14 cellular contexts compared by ENCODE assay signal in the genomic region with DNA sequence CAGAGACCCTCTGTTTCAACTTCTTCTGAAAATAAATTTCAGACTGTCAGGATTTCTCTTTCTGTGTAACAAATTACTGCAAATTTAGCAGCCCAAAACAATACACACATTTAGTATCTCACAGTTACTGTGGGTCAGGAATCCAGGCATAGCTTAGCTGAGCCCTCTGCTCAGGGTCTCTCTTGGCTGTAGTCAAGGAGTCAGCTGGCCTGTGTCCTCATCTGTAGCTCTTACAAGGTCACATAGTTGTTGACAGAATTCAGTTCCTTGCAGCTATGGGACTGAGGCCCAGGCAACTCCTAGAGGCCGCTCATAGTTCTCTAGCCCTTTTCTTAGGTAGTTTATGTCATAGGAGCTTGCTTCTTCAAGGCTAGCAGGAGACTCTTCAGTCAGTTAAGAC. TPM values are rescaled to one million over a fixed set of nuclear protein-coding genes. Genes with fewer than 3 reads are reported as not detected.
DNase-seq lines count a peak whose midpoint lies in the region; ATAC-seq and TF ChIP-seq lines count a peak whose summit lies in the region.
"Had no signal": no experiment of that assay in that cellular context is flagged by ENCODE, and none has a peak within 500 bp of the region (broad histone marks: within the 10 kb centered on the region; RNA-seq: fewer than 3 reads in every experiment).

No MANE protein-coding gene starts in this region.

- intact Hi-C loops in Right ventricle myocardium superior (cut with DNase I) (no loop called here), left cardiac atrium (cut with DNase I) (no loop called here), posterior cingulate gyrus (cut with DNase I) (no loop called here)

- H3K4me3 ChIP-seq in right atrium auricular region, result no peak overlapping the region
- H3K4me3 ChIP-seq: BLaER1 treated with 17β-estradiol and CSF1 and Interleukin-3, amounts not matched to agents 10 nM and 100 nM; ovary; transverse colon had no signal

- H3K36me3 ChIP-seq in right atrium auricular region, result no peaks in the 10 kb centered on the region
- H3K36me3 ChIP-seq: ovary, transverse colon had no signal

- H3K27me3 Mint-ChIP-seq in nephron (ENCODE audit: low read depth), result no peaks in the 10 kb centered on the region
- H3K27me3 Mint-ChIP-seq: activated naive CD4-positive, alpha-beta T cell treated with anti-CD3 and anti-CD28 coated beads, Interleukin-2, amount 10 ng/mL, durations not matched to agents 7 days and 5 days had no signal

- no peaks in the 10 kb centered on the region for H3K27me3 ChIP-seq in right atrium auricular region
- H3K27me3 ChIP-seq: BLaER1 treated with 17β-estradiol and CSF1 and Interleukin-3, amounts not matched to agents 10 nM and 100 nM; ovary; transverse colon had no signal

- H3K27ac ChIP-seq in right atrium auricular region, result no peak overlapping the region
- H3K27ac ChIP-seq: BLaER1 treated with 17β-estradiol and CSF1 and Interleukin-3, amounts not matched to agents 10 nM and 100 nM; transverse colon had no signal

- TF ChIP-seq CTCF in right atrium auricular region (IDR thresholded peaks at IDR 0.05) (no peak), nephron (IDR thresholded peaks at IDR 0.05; ENCODE audit: unreplicated experiment in 3 of 3) (no peak)

- H3K4me1 ChIP-seq in right atrium auricular region, result peaks cover 0 to 28% of the 10 kb centered on the region in 2 donors

- ATAC-seq in Right ventricle myocardium superior (ENCODE audit: poor library complexity), result peak; percentile 79
- ATAC-seq in left cardiac atrium, result peak; percentile 74 to 80
- ATAC-seq in HG03045 (IDR thresholded peaks at IDR 0.05; ENCODE audit: unreplicated experiment), result no peak
- ATAC-seq in HG02885 (IDR thresholded peaks at IDR 0.05; ENCODE audit: poor library complexity, unreplicated experiment), result no peak

- peak overlapping the region; percentile 68 to 87 (median 86) for H3K27ac Mint-ChIP-seq in nephron

- no peak for DNase-seq in Right ventricle myocardium superior
- DNase-seq in right atrium auricular region (ENCODE audit: low spot score), result no peak
- DNase-seq in left cardiac atrium, result no peak
- no peak for DNase-seq in posterior cingulate gyrus
- DNase-seq in DMS153 treated with DMSO at 0.1 percent for 48 hours (lab: John Stamatoyannopoulos, UW; ENCODE audit: unreplicated experiment), result no peak
- DNase-seq: activated CD4-positive, alpha-beta T cell treated with anti-CD3 and anti-CD28 coated beads, Interleukin-2, amount 50 U/mL, for 1 hour; activated naive CD4-positive, alpha-beta T cell treated with anti-CD3 and anti-CD28 coated beads, Interleukin-2, amount 10 ng/mL, durations not matched to agents 7 days and 5 days; NCI-H1436 treated with DMSO at 0.1 percent for 48 hours; transverse colon had no signal

- H3K4me1 Mint-ChIP-seq in nephron, result peaks cover 60% of the 10 kb centered on the region

- no peak overlapping the region for H3K4me3 Mint-ChIP-seq in nephron
- H3K4me3 Mint-ChIP-seq: activated naive CD4-positive, alpha-beta T cell treated with anti-CD3 and anti-CD28 coated beads, Interleukin-2, amount 10 ng/mL, durations not matched to agents 7 days and 5 days had no signal

- H3K36me3 Mint-ChIP-seq in nephron (ENCODE audit: low read depth), result peaks cover 36% of the 10 kb centered on the region

- no peaks in the 10 kb centered on the region for H3K9me3 ChIP-seq in right atrium auricular region
- H3K9me3 ChIP-seq: ovary, transverse colon had no signal

- H3K9me3 Mint-ChIP-seq in nephron, result no peaks in the 10 kb centered on the region
- H3K9me3 Mint-ChIP-seq: activated naive CD4-positive, alpha-beta T cell treated with anti-CD3 and anti-CD28 coated beads, Interleukin-2, amount 10 ng/mL, durations not matched to agents 7 days and 5 days had no signal

RNA-seq across cellular contexts. Expression of gene NKIRAS1, which starts 51.8 kb away (rescaled TPM):
- 21.2 TPM for total RNA-seq in Right ventricle myocardium superior
- total RNA-seq in right atrium auricular region, result 10 to 100 TPM; 18.4 to 19.8 TPM
- 10 to 100 TPM; 12.9 to 15.4 TPM for total RNA-seq in left cardiac atrium

RNA-seq across cellular contexts. Expression of gene RPL15, which starts 52.0 kb away (rescaled TPM):
- total RNA-seq in Right ventricle myocardium superior (878 TPM), right atrium auricular region (1,000 to 10,000 TPM in 1 of 2 donors, 100 to 1,000 TPM in 1; 608 to 1,311 TPM), left cardiac atrium (1,000 to 10,000 TPM; 1,012 to 1,091 TPM)

RNA-seq across cellular contexts. Expression of gene UBE2E1, which starts 59.2 kb away (rescaled TPM):
- total RNA-seq in Right ventricle myocardium superior (69.9 TPM), right atrium auricular region (10 to 100 TPM; 30.8 to 41.4 TPM), left cardiac atrium (10 to 100 TPM; 51.8 to 54.7 TPM)

Comparison
In these comparisons a context has a peak if more than half of its experiments do, and no peak if none do; other contexts are left out.
1. ATAC-seq: peak in Right ventricle myocardium superior (single experiment) and left cardiac atrium (2 of 2); none in HG03045 (single experiment) and HG02885 (single experiment).